8 cellular contexts compared by ENCODE assay signal in genomic region chr3:58161435-58162398, GRCh38. TPM values are rescaled to one million over a fixed set of nuclear protein-coding genes. Genes with fewer than 3 reads are reported as not detected.
DNase-seq lines count a peak whose midpoint lies in the region; ATAC-seq and TF ChIP-seq lines count a peak whose summit lies in the region.

No MANE protein-coding gene starts in this region.

- peak; percentile 87 for DNase-seq in Caki2 (ENCODE audit: low read depth)
- DNase-seq in OCI-M1 (lab: John Stamatoyannopoulos, UW) = peak; percentile 92
- DNase-seq in epithelial cell of prostate (ENCODE audit: low read depth, low spot score) = peak; percentile 68
- peak; percentile 79 for DNase-seq in omental fat pad (ENCODE audit: low spot score)
- no peak for DNase-seq in DMS114 treated with DMSO at 0.1 percent for 48 hours (lab: John Stamatoyannopoulos, UW; ENCODE audit: unreplicated experiment)
- no peak for DNase-seq in NCI-H1417 (lab: John Stamatoyannopoulos, UW)

- peak overlapping the region; percentile 90 for H3K27ac ChIP-seq in epithelial cell of prostate

- no peak for TF ChIP-seq CTCF in omental fat pad (IDR thresholded peaks at IDR 0.05)

- peak; percentile 26 for ATAC-seq in omental fat pad (ENCODE audit: low FRiP score)
- ATAC-seq in HG02798 (IDR thresholded peaks at IDR 0.05; ENCODE audit: poor library complexity, unreplicated experiment) = no peak
- ATAC-seq in GM21528 (IDR thresholded peaks at IDR 0.05; ENCODE audit: low FRiP score, unreplicated experiment) = no peak

- in situ Hi-C loops in Caki2 (cut with HindIII; ENCODE audit: low pct_unique_long_range_greater_than_20kb, low sequenced_read_pairs) = loop anchor here (25.0 kb wide), 1 partner anchor 149 kb away; the partner anchor contains the start of gene FLNB

RNA-seq across cellular contexts. Expression of gene DNASE1L3, which starts 49.1 kb away (rescaled TPM):
- not detected in 2 replicates for total RNA-seq in Caki2 (2014; rRNA removed; shearing (Covaris generic); ENCODE audit: low replicate concordance)
- 10 to 100 TPM in 1 of 4 donors, 1 to 10 TPM in 3; 1.1 to 20.5 (median 3.8) TPM for total RNA-seq in omental fat pad

Comparison
In these comparisons a context has a peak if more than half of its experiments do, and no peak if none do; other contexts are left out.
1. DNase-seq: peak in Caki2 (single experiment), OCI-M1 (single experiment), epithelial cell of prostate (single experiment) and omental fat pad (single experiment); none in DMS114 treated with DMSO at 0.1 percent for 48 hours (single experiment) and NCI-H1417 (0 of 3).